ENCODE assay signal across 9 cellular contexts in genomic region chr15:59247364-59247763, GRCh38. TPM values are rescaled to one million over a fixed set of nuclear protein-coding genes. Genes with fewer than 3 reads are reported as not detected.
A peak's percentile ranks its signal among the peaks of the same experiment; 100 is the strongest.
DNase-seq lines count a peak whose midpoint lies in the region; ATAC-seq, FAIRE-seq and TF ChIP-seq lines count a peak whose summit lies in the region.
"Had no signal": no experiment of that assay in that cellular context is flagged by ENCODE, and none has a peak within 500 bp of the region (broad histone marks: within the 10 kb centered on the region; RNA-seq: fewer than 3 reads in every experiment).

No MANE protein-coding gene starts in this region.

- H3K9me2 ChIP-seq in PC-9 (ENCODE audit: insufficient read depth), result no peaks in the 10 kb centered on the region

- peaks cover 7% of the 10 kb centered on the region for H3K27me3 Mint-ChIP-seq in activated T-cell treated with anti-CD3 and anti-CD28 coated beads, Interleukin-2, amount 50 U/mL, for 72 hours (ENCODE audit: low read depth)

- DNase-seq in PC-9 (peak; percentile 42 to 48), foreskin keratinocyte (peak in 1 of 2 donors; percentile 31), pancreas (peak in 3 of 6 donors; percentile 23 to 56 (median 30)), uterus (peak in 1 of 2 donors; percentile 65)
- peak; percentile 40 to 53 for DNase-seq in activated T-cell treated with anti-CD3 and anti-CD28 coated beads, Interleukin-2, amount 50 U/mL, for 72 hours

- WGBS in pancreas, 2 donors, result 3 to 24% methylated on average over 2 of the region's 2 CpGs

- peak overlapping the region; percentile 28 for H3K27ac Mint-ChIP-seq in activated T-cell treated with anti-CD3 and anti-CD28 coated beads, Interleukin-2, amount 50 U/mL, for 72 hours

- H4K20me1 ChIP-seq in PC-9 (ENCODE audit: insufficient read depth), result no peaks in the 10 kb centered on the region

- H3K4me3 ChIP-seq in HEK293 (ENCODE audit: low read depth, low read length) (no peak overlapping the region), PC-9 (no peak overlapping the region), pancreas (no peak overlapping the region), uterus (no peak overlapping the region)

- H3K27ac ChIP-seq in C4-2B (no peak overlapping the region), HEK293 (ENCODE audit: extremely low read depth, low read depth, low read length) (no peak overlapping the region), PC-9 (0 out of 2 replicates have a peak overlapping the region, but pooled peaks have one; percentile 19), foreskin keratinocyte (no peak overlapping the region), pancreas (no peak overlapping the region), uterus (peak overlapping the region in 1 of 2 donors; percentile 11)

- POLR2A ChIA-PET in HEK293 (lab: Yijun Ruan, JAX), result interaction anchor here (1.2 kb wide), 1 partner anchor 126 kb away, joined by 4 read pairs; the partner anchor contains the start of gene MYO1E
- POLR2A ChIA-PET in PC-9 (lab: Charles Lee; ENCODE audit: unreplicated experiment), result no interaction called here

- H3K36me3 Mint-ChIP-seq in activated T-cell treated with anti-CD3 and anti-CD28 coated beads, Interleukin-2, amount 50 U/mL, for 72 hours (ENCODE audit: insufficient read depth in 2 of 2), result no peaks in the 10 kb centered on the region

- H3K4me1 ChIP-seq in HEK293 (ENCODE audit: control insufficient read depth, insufficient read depth, low read length) (no peaks in the 10 kb centered on the region), PC-9 (replicated peaks; ENCODE audit: insufficient read depth) (peaks cover 15% of the 10 kb centered on the region), foreskin keratinocyte (no peaks in the 10 kb centered on the region), pancreas (peaks cover 0 to 6% (median 0%) of the 10 kb centered on the region in 3 donors), uterus (no peaks in the 10 kb centered on the region)

- H3K4me3 Mint-ChIP-seq in activated T-cell treated with anti-CD3 and anti-CD28 coated beads, Interleukin-2, amount 50 U/mL, for 72 hours, result no peak overlapping the region

- BruUV-seq in PC-9 (replicated peaks; lab: Mats Ljungman, UMichigan), result no TSS peak

- H2AFZ ChIP-seq in PC-9, result no peak overlapping the region

- peak; percentile 58 to 61 for ATAC-seq in activated T-cell treated with anti-CD3 and anti-CD28 coated beads, Interleukin-2, amount 50 U/mL, for 72 hours (replicated peaks in 1 of 2)
- ATAC-seq in foreskin keratinocyte, result peak; percentile 54
- peak; percentile 76 to 91 (median 86) for ATAC-seq in pancreas
- no peak for ATAC-seq in GM18867 (IDR thresholded peaks at IDR 0.05; ENCODE audit: unreplicated experiment)

- FAIRE-seq in pancreas (lab: Jason Lieb, UNC), result no peak

- H3K36me3 ChIP-seq in HEK293 (ENCODE audit: control insufficient read depth in 2 of 2, insufficient read depth in 1 of 2, low read length in 2 of 2), result no peaks in the 10 kb centered on the region
- peaks cover 9% of the 10 kb centered on the region; the same call in 1 of the 2 replicates for H3K36me3 ChIP-seq in PC-9 (ENCODE audit: low read depth)
- no peaks in the 10 kb centered on the region for H3K36me3 ChIP-seq in pancreas
- no peaks in the 10 kb centered on the region for H3K36me3 ChIP-seq in uterus

- no peaks in the 10 kb centered on the region for H3K9me3 ChIP-seq in HEK293 (ENCODE audit: control insufficient read depth, insufficient read depth, low read depth, low read length)
- H3K9me3 ChIP-seq in PC-9 (ENCODE audit: insufficient read depth, low read depth), result no peaks in the 10 kb centered on the region
- no peaks in the 10 kb centered on the region for H3K9me3 ChIP-seq in pancreas
- no peaks in the 10 kb centered on the region for H3K9me3 ChIP-seq in uterus

- CTCF ChIA-PET in HEK293 (lab: Yijun Ruan, JAX) (interaction anchor here (0.7 to 1.8 kb wide), 13 partner anchors 9 to 246 kb away, joined by 3 to 6 read pairs (median 4); no protein-coding TSS in a partner anchor), PC-9 (lab: Charles Lee) (interaction anchor here (0.6 kb wide), 1 partner anchor 255 kb away, joined by 5 read pairs; no protein-coding TSS in a partner anchor)

- H3K27me3 ChIP-seq in PC-9 (ENCODE audit: insufficient read depth, low read depth) (no peaks in the 10 kb centered on the region), foreskin keratinocyte (no peaks in the 10 kb centered on the region), pancreas (no peaks in the 10 kb centered on the region), uterus (no peaks in the 10 kb centered on the region)

- peaks cover 10% of the 10 kb centered on the region; the same call in 1 of the 2 replicates for H3F3A ChIP-seq in PC-9 (ENCODE audit: insufficient read depth, low read depth)

- H3K4me2 ChIP-seq in PC-9, result no peak overlapping the region

- H3K9me3 Mint-ChIP-seq in activated T-cell treated with anti-CD3 and anti-CD28 coated beads, Interleukin-2, amount 50 U/mL, for 72 hours, result no peaks in the 10 kb centered on the region

- H3K79me2 ChIP-seq in PC-9 (ENCODE audit: low read depth), result peaks cover 37% of the 10 kb centered on the region

- intact Hi-C loops in PC-9 (cut with micrococcal nuclease; ENCODE audit: unreplicated experiment) (loop anchor here (1.0 kb wide), 1 partner anchor 125 kb away; the partner anchor contains the start of gene MYO1E), pancreas (cut with DNase I) (loop anchor here in 2 of 3 donors (10.0 kb wide), 1 partner anchor 247 kb away; no protein-coding TSS in a partner anchor), uterus (cut with DNase I; ENCODE audit: low total_unique reads) (no loop called here)

- H3K4me1 Mint-ChIP-seq in activated T-cell treated with anti-CD3 and anti-CD28 coated beads, Interleukin-2, amount 50 U/mL, for 72 hours (ENCODE audit: low read depth), result peaks cover 11% of the 10 kb centered on the region

- TF ChIP-seq CTCF in C4-2B (conservative IDR thresholded peaks at IDR 0.05) (peak; percentile 76), HEK293 (tag by site-specific recombination; IDR thresholded peaks at IDR 0.05) (no peak), PC-9 (conservative IDR thresholded peaks at IDR 0.05) (peak; percentile 69), foreskin keratinocyte (conservative IDR thresholded peaks at IDR 0.05) (peak; percentile 72), pancreas (IDR thresholded peaks at IDR 0.05) (peak; percentile 20 to 41 (median 32)), uterus (IDR thresholded peaks at IDR 0.05) (peak; percentile 36 to 53 (median 48))

- TF ChIP-seq POLR2A in uterus (IDR thresholded peaks at IDR 0.05), result no peak

TF ChIP-seq in HEK293, 187 proteins besides CTCF, POLR2A, EP300 and RAD21:
- TF ChIP-seq ZBTB20 (tag by site-specific recombination; IDR thresholded peaks at IDR 0.05), result peak; percentile 50; the same call in 1 of the 2 replicates
- no peak for TF ChIP-seq ZEB2 (tag by site-specific recombination; IDR thresholded peaks at IDR 0.05)

RNA-seq across cellular contexts. Expression of gene LDHAL6B, which starts 40.7 kb away (rescaled TPM):
- total RNA-seq in PC-9 (2021) (not detected in 2 replicates), foreskin keratinocyte (not detected in 2 replicates), pancreas (not detected), uterus (not detected)
- total RNA-seq in activated T-cell treated with anti-CD3 and anti-CD28 coated beads, Interleukin-2, amount 50 U/mL, for 72 hours, result not detected
- polyA plus RNA-seq in foreskin keratinocyte (not detected in 2 replicates), pancreas (not detected)
- total RNA-seq: temporal lobe had no signal
